ENCODE assay signal across 9 cellular contexts in genomic region chr11:36751996-36752395, GRCh38.
"Had no signal": no experiment of that assay in that cellular context is flagged by ENCODE, and none has a peak within 500 bp of the region (broad histone marks: within the 10 kb centered on the region; RNA-seq: fewer than 3 reads in every experiment).

No MANE protein-coding gene starts in this region.

- H3K4me3 Mint-ChIP-seq: GM23338, H9, HFFc6, IgD-negative memory B cell had no signal

- H3K27ac ChIP-seq: HL-60 had no signal

- H3K9me3 Mint-ChIP-seq: GM23338, H9, HFFc6, IgD-negative memory B cell had no signal

- DNase-seq: H9, HCEC 1CT, HFFc6, KG1 had no signal

- FAIRE-seq: H54, HepG2 had no signal

- ATAC-seq: GM23338, HepG2 had no signal

- H3K27ac Mint-ChIP-seq: GM23338, H9, HFFc6, IgD-negative memory B cell had no signal

- H3K4me3 ChIP-seq: GM23338 had no signal

- H3K4me2 ChIP-seq: GM23338 had no signal

- H2AFZ ChIP-seq: GM23338 had no signal
